In the genomic region with DNA sequence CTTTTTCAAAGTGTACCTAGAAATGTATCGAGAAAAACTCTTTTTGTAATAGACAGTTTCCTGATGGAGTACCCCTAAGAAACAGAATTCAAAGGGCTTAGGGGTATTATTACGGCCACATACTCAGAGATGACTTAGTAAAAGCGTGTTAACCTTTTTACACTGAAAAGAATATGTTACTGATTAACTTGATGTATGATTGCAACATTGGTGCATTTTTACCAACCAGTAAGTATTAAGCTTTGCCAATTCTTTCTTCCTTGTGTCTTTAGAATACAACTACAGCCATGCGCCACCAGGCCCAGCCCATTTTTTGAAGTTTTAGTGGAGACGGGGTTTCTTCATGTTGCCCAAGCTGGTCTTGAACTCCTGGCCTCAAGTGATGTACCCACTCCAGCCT, we compare ENCODE assay signal across 29 cellular contexts.
"Had no signal": no experiment of that assay in that cellular context is flagged by ENCODE, and none has a peak within 500 bp of the region (broad histone marks: within the 10 kb centered on the region; RNA-seq: fewer than 3 reads in every experiment).

No MANE protein-coding gene starts in this region.

- H3K4me1 Mint-ChIP-seq: naive B cell; naive thymus-derived CD8-positive, alpha-beta T cell; nephron progenitor cell; neural crest cell; stimulated activated effector memory CD8-positive, alpha-beta T cell treated with anti-CD3 and anti-CD28 coated beads, Interleukin-12 subunit alpha, Interleukin-12 subunit beta, amount 100 ng/mL, for 72 hours; stimulated activated naive B cell treated with anti-CD40 and anti-IgM and Interleukin-4, amounts not matched to agents 10 μg/mL and 1 μg/mL and 100 μg/mL, for 72 hours had no signal

- H3K27me3 Mint-ChIP-seq: naive B cell; naive thymus-derived CD8-positive, alpha-beta T cell; natural killer cell treated with Interleukin-12 subunit alpha and Interleukin-12 subunit beta and Interleukin-15 and Interleukin-18, amount 100 ng/mL, for 72 hours; stimulated activated naive B cell treated with anti-CD40 and anti-IgM and Interleukin-4, amounts not matched to agents 10 μg/mL and 1 μg/mL and 100 μg/mL, for 72 hours; stimulated activated naive CD8-positive, alpha-beta T cell treated with anti-CD3 and anti-CD28 coated beads, Interleukin-15, Interleukin-2, amounts not matched to agents 100 ng/mL and 50 ng/mL, for 24 hours had no signal

- H3K4me3 ChIP-seq: pancreas, prostate gland, skin epidermis, smooth muscle cell, spleen, stomach, thoracic aorta, thyroid gland, tibial nerve, upper lobe of left lung, uterus had no signal

- H3K4me3 Mint-ChIP-seq: naive B cell; naive thymus-derived CD8-positive, alpha-beta T cell; natural killer cell treated with Interleukin-12 subunit alpha and Interleukin-12 subunit beta and Interleukin-15 and Interleukin-18, amount 100 ng/mL, for 72 hours; nephron progenitor cell; neural crest cell; stimulated activated effector memory CD8-positive, alpha-beta T cell treated with anti-CD3 and anti-CD28 coated beads, Interleukin-12 subunit alpha, Interleukin-12 subunit beta, amount 100 ng/mL, for 72 hours; stimulated activated naive B cell treated with anti-CD40 and anti-IgM and Interleukin-4, amounts not matched to agents 10 μg/mL and 1 μg/mL and 100 μg/mL, for 72 hours; stimulated activated naive CD8-positive, alpha-beta T cell treated with anti-CD3 and anti-CD28 coated beads, Interleukin-15, Interleukin-2, amounts not matched to agents 100 ng/mL and 50 ng/mL, for 24 hours had no signal

- H3K9me3 ChIP-seq: neutrophil, pancreas, prostate gland, thoracic aorta, thyroid gland, uterus had no signal

- H3K27ac ChIP-seq: neutrophil, pancreas, prostate gland, skin epidermis, spleen, stomach, thoracic aorta, thyroid gland, tibial nerve, upper lobe of left lung, uterus had no signal

- H3K27me3 ChIP-seq: neutrophil, pancreas, spleen, stomach, thyroid gland, tibial nerve, upper lobe of left lung, uterus had no signal

- H3K9me3 Mint-ChIP-seq: nephron progenitor cell had no signal

- H3K36me3 Mint-ChIP-seq: naive B cell; natural killer cell treated with Interleukin-12 subunit alpha and Interleukin-12 subunit beta and Interleukin-15 and Interleukin-18, amount 100 ng/mL, for 72 hours; stimulated activated effector memory CD8-positive, alpha-beta T cell treated with anti-CD3 and anti-CD28 coated beads, Interleukin-12 subunit alpha, Interleukin-12 subunit beta, amount 100 ng/mL, for 72 hours; stimulated activated naive B cell treated with anti-CD40 and anti-IgM and Interleukin-4, amounts not matched to agents 10 μg/mL and 1 μg/mL and 100 μg/mL, for 72 hours had no signal

- H3K27ac Mint-ChIP-seq: naive B cell; naive thymus-derived CD8-positive, alpha-beta T cell; natural killer cell treated with Interleukin-12 subunit alpha and Interleukin-12 subunit beta and Interleukin-15 and Interleukin-18, amount 100 ng/mL, for 72 hours; nephron progenitor cell; stimulated activated effector memory CD8-positive, alpha-beta T cell treated with anti-CD3 and anti-CD28 coated beads, Interleukin-12 subunit alpha, Interleukin-12 subunit beta, amount 100 ng/mL, for 72 hours; stimulated activated naive B cell treated with anti-CD40 and anti-IgM and Interleukin-4, amounts not matched to agents 10 μg/mL and 1 μg/mL and 100 μg/mL, for 72 hours; stimulated activated naive CD8-positive, alpha-beta T cell treated with anti-CD3 and anti-CD28 coated beads, Interleukin-15, Interleukin-2, amounts not matched to agents 100 ng/mL and 50 ng/mL, for 24 hours had no signal

- H3K36me3 ChIP-seq: neutrophil, pancreas, prostate gland, spleen, stomach, thoracic aorta, thyroid gland, tibial nerve, upper lobe of left lung, uterus had no signal

- H3K4me2 ChIP-seq: smooth muscle cell had no signal

- H3K4me1 ChIP-seq: pancreas, prostate gland, spleen, stomach, thyroid gland, tibial nerve, upper lobe of left lung, uterus had no signal

- ATAC-seq: naive thymus-derived CD8-positive, alpha-beta T cell; natural killer cell treated with Interleukin-12 subunit alpha and Interleukin-12 subunit beta and Interleukin-15 and Interleukin-18, amount 100 ng/mL, for 72 hours; pancreas; right cardiac atrium; sciatic nerve; stimulated activated effector memory CD8-positive, alpha-beta T cell treated with anti-CD3 and anti-CD28 coated beads, Interleukin-12 subunit alpha, Interleukin-12 subunit beta, amount 100 ng/mL, for 72 hours; stimulated activated naive B cell treated with anti-CD40 and anti-IgM and Interleukin-4, amounts not matched to agents 10 μg/mL and 1 μg/mL and 100 μg/mL, for 72 hours had no signal

- DNase-seq: naive B cell; naive thymus-derived CD8-positive, alpha-beta T cell; nephron progenitor cell; nucleus accumbens; pancreas; right cardiac atrium; spleen; stimulated activated CD4-positive, alpha-beta T cell treated with anti-CD3 and anti-CD28 coated beads, Interleukin-12 subunit alpha, Interleukin-12 subunit beta, amount 100 ng/mL, for 4 hours; stimulated activated CD4-positive, alpha-beta T cell treated with anti-CD3 and anti-CD28 coated beads, Interleukin-1b, Interleukin-23, amount 100 ng/mL, for 48 hours; stimulated activated CD4-positive, alpha-beta T cell treated with anti-CD3 and anti-CD28 coated beads, Interleukin-2, amount 100 ng/mL, for 48 hours; stimulated activated CD4-positive, alpha-beta T cell treated with anti-CD3 and anti-CD28 coated beads, Interleukin-4, amount 100 ng/mL, for 24 hours; stimulated activated naive B cell treated with anti-CD40 and anti-IgM and Interleukin-4, amounts not matched to agents 10 μg/mL and 1 μg/mL and 100 μg/mL, for 72 hours; stimulated activated naive CD4-positive, alpha-beta T cell treated with Interleukin-2 at 50 U/mL for 16 hours; stomach; thyroid gland; trophoblast cell; upper lobe of left lung; uterus had no signal
